35 cellular contexts compared by ENCODE assay signal in the genomic region with DNA sequence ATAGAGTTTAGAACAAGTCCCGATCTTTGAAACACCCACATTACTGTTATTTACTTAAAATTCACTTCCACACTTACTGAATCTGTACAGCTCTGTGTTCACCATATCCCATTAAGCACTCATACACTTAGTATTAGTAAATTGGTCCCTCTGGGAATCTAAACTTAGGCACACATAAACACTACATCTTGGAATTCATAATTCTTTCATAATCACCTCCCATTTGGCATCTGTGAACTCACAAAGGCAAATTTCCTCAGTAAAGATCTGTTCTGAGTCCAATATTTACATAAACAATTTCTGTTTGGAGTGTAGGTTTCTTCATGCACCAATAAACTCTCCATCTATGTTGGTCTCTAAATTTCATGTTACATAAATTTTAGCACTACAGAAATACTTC. TPM values are rescaled to one million over a fixed set of nuclear protein-coding genes. Genes with fewer than 3 reads are reported as not detected.
"Had no signal": no experiment of that assay in that cellular context is flagged by ENCODE, and none has a peak within 500 bp of the region (broad histone marks: within the 10 kb centered on the region; RNA-seq: fewer than 3 reads in every experiment).

No MANE protein-coding gene starts in this region.

- H3K9me3 Mint-ChIP-seq: activated CD4-positive, alpha-beta memory T cell treated with anti-CD3 and anti-CD28 coated beads for 36 hours; activated CD4-positive, alpha-beta T cell treated with anti-CD3 and anti-CD28 coated beads, Interleukin-2, amount 10 ng/mL, durations not matched to agents 24 days and 14 days; activated naive CD4-positive, alpha-beta T cell treated with anti-CD3 and anti-CD28 coated beads for 36 hours; activated naive CD4-positive, alpha-beta T cell treated with anti-CD3 and anti-CD28 coated beads, Interleukin-2, amount 50 U/mL, for 24 hours; activated naive CD8-positive, alpha-beta T cell treated with anti-CD3 and anti-CD28 coated beads, Interleukin-2, amount 50 U/mL, for 24 hours; activated T-helper 1 cell treated with anti-CD3 and anti-CD28 coated beads, Interleukin-12 subunit alpha, Interleukin-12 subunit beta, Interleukin-2, Interleukin-4 antibody, amounts not matched to agents 30 ng/mL and 10 ng/mL and 1 ng/mL, durations not matched to agents 14 hours and 24 hours and 36 hours; activated T-helper 2 cell treated with anti-CD3 and anti-CD28 coated beads, Interferon-gamma antibody, Interleukin-2, Interleukin-4, amounts not matched to agents 10 μg/mL and 5 μg/mL and 100 μg/mL, durations not matched to agents 14 hours and 24 hours and 36 hours; brain; dendritic cell treated with granulocyte-macrophage colony-stimulating factor and Interleukin-4, amounts not matched to agents 40 ng/mL and 50 ng/mL, for 4 days; endodermal cell; T-helper 2 cell treated with Interferon-gamma antibody and Interleukin-4, amounts not matched to agents 5 μg/mL and 100 μg/mL, for 36 hours had no signal

- H3K4me1 Mint-ChIP-seq: activated B cell treated with CpG ODN at 0.5 μM for 24 hours; activated CD4-positive, alpha-beta T cell treated with anti-CD3 and anti-CD28 coated beads for 36 hours; activated CD4-positive, alpha-beta T cell treated with anti-CD3 and anti-CD28 coated beads, Interleukin-2, amount 10 ng/mL, durations not matched to agents 24 days and 14 days; activated CD8-positive, alpha-beta memory T cell treated with anti-CD3 and anti-CD28 coated beads, Interleukin-2, amount 10 ng/mL, durations not matched to agents 7 days and 5 days; activated naive CD4-positive, alpha-beta T cell treated with anti-CD3 and anti-CD28 coated beads, Interleukin-2, amount 50 U/mL, for 24 hours; activated naive CD8-positive, alpha-beta T cell treated with anti-CD3 and anti-CD28 coated beads for 36 hours; activated naive CD8-positive, alpha-beta T cell treated with anti-CD3 and anti-CD28 coated beads, Interleukin-2, amount 50 U/mL, for 24 hours; endodermal cell; T-helper 17 cell had no signal

- H3K36me3 Mint-ChIP-seq: activated CD4-positive, alpha-beta memory T cell treated with anti-CD3 and anti-CD28 coated beads for 36 hours; activated CD8-positive, alpha-beta memory T cell treated with anti-CD3 and anti-CD28 coated beads, Interleukin-2, amount 10 ng/mL, durations not matched to agents 7 days and 5 days; activated naive CD4-positive, alpha-beta T cell treated with anti-CD3 and anti-CD28 coated beads, Interleukin-2, amount 50 U/mL, for 24 hours; activated naive CD8-positive, alpha-beta T cell treated with anti-CD3 and anti-CD28 coated beads for 36 hours; brain had no signal

- DNase-seq: activated B cell treated with CpG ODN at 0.5 μM for 24 hours; activated CD4-positive, alpha-beta memory T cell treated with anti-CD3 and anti-CD28 coated beads for 36 hours; activated CD4-positive, alpha-beta T cell treated with anti-CD3 and anti-CD28 coated beads for 36 hours; activated CD4-positive, alpha-beta T cell treated with anti-CD3 and anti-CD28 coated beads, Interleukin-2, amount 10 ng/mL, durations not matched to agents 24 days and 14 days; activated CD4-positive, CD25-positive, alpha-beta regulatory T cell treated with anti-CD3 and anti-CD28 coated beads, Interleukin-2, amount 50 U/mL, for 72 hours; activated CD8-positive, alpha-beta memory T cell treated with anti-CD3 and anti-CD28 coated beads, Interleukin-2, amount 10 ng/mL, durations not matched to agents 7 days and 5 days; activated CD8-positive, alpha-beta memory T cell treated with anti-CD3 and anti-CD28 coated beads, Interleukin-2, amount 50 U/mL, for 4 hours; activated CD8-positive, alpha-beta T cell treated with anti-CD3 and anti-CD28 coated beads, Interleukin-2, amount 10 ng/mL, durations not matched to agents 7 days and 5 days; activated effector memory CD4-positive, alpha-beta T cell treated with anti-CD3 and anti-CD28 coated beads, Interleukin-2, amount 50 U/mL, for 16 hours; activated naive CD4-positive, alpha-beta T cell treated with anti-CD3 and anti-CD28 coated beads for 36 hours; activated naive CD8-positive, alpha-beta T cell treated with anti-CD3 and anti-CD28 coated beads for 36 hours; activated naive CD8-positive, alpha-beta T cell treated with anti-CD3 and anti-CD28 coated beads, Interleukin-2, amount 50 U/mL, for 24 hours; activated T-cell treated with anti-CD3 and anti-CD28 coated beads, Interleukin-2, amount 50 U/mL, for 1 hour; activated T-cell treated with anti-CD3 and anti-CD28 coated beads, Interleukin-2, amount 50 U/mL, for 48 hours; adrenal gland; central memory CD4-positive, alpha-beta T cell; cerebellar nuclear complex; dorsolateral prefrontal cortex; effector memory CD4-positive, alpha-beta T cell; endodermal cell; foreskin keratinocyte; gastrocnemius medialis; glutamatergic neuron; heart left ventricle; T-helper 1 cell; T-helper 17 cell; T1000; WERI-Rb-1 had no signal

- H3K27me3 Mint-ChIP-seq: activated B cell treated with CpG ODN at 0.5 μM for 24 hours; activated CD4-positive, alpha-beta T cell treated with anti-CD3 and anti-CD28 coated beads, Interleukin-2, amount 10 ng/mL, durations not matched to agents 24 days and 14 days; activated CD8-positive, alpha-beta memory T cell treated with anti-CD3 and anti-CD28 coated beads, Interleukin-2, amount 10 ng/mL, durations not matched to agents 7 days and 5 days; activated naive CD8-positive, alpha-beta T cell treated with anti-CD3 and anti-CD28 coated beads for 36 hours; activated naive CD8-positive, alpha-beta T cell treated with anti-CD3 and anti-CD28 coated beads, Interleukin-2, amount 50 U/mL, for 24 hours; dendritic cell treated with granulocyte-macrophage colony-stimulating factor and Interleukin-4, amounts not matched to agents 40 ng/mL and 50 ng/mL, for 4 days; T-helper 17 cell had no signal

- H3K27ac Mint-ChIP-seq: activated B cell treated with CpG ODN at 0.5 μM for 24 hours; activated CD4-positive, alpha-beta memory T cell treated with anti-CD3 and anti-CD28 coated beads for 36 hours; activated CD4-positive, alpha-beta T cell treated with anti-CD3 and anti-CD28 coated beads for 36 hours; activated CD4-positive, alpha-beta T cell treated with anti-CD3 and anti-CD28 coated beads, Interleukin-2, amount 10 ng/mL, durations not matched to agents 24 days and 14 days; activated CD8-positive, alpha-beta memory T cell treated with anti-CD3 and anti-CD28 coated beads, Interleukin-2, amount 10 ng/mL, durations not matched to agents 7 days and 5 days; activated CD8-positive, alpha-beta T cell treated with anti-CD3 and anti-CD28 coated beads, Interleukin-2, amount 10 ng/mL, durations not matched to agents 7 days and 5 days; activated naive CD4-positive, alpha-beta T cell treated with anti-CD3 and anti-CD28 coated beads for 36 hours; activated naive CD4-positive, alpha-beta T cell treated with anti-CD3 and anti-CD28 coated beads, Interleukin-2, amount 50 U/mL, for 24 hours; activated naive CD8-positive, alpha-beta T cell treated with anti-CD3 and anti-CD28 coated beads for 36 hours; activated naive CD8-positive, alpha-beta T cell treated with anti-CD3 and anti-CD28 coated beads, Interleukin-2, amount 50 U/mL, for 24 hours; activated T-helper 1 cell treated with anti-CD3 and anti-CD28 coated beads, Interleukin-12 subunit alpha, Interleukin-12 subunit beta, Interleukin-2, Interleukin-4 antibody, amounts not matched to agents 30 ng/mL and 10 ng/mL and 1 ng/mL, durations not matched to agents 14 hours and 24 hours and 36 hours; activated T-helper 2 cell treated with anti-CD3 and anti-CD28 coated beads, Interferon-gamma antibody, Interleukin-2, Interleukin-4, amounts not matched to agents 10 μg/mL and 5 μg/mL and 100 μg/mL, durations not matched to agents 14 hours and 24 hours and 36 hours; brain; dendritic cell treated with granulocyte-macrophage colony-stimulating factor and Interleukin-4, amounts not matched to agents 40 ng/mL and 50 ng/mL, for 4 days; endodermal cell; T-helper 17 cell; T-helper 2 cell treated with Interferon-gamma antibody and Interleukin-4, amounts not matched to agents 5 μg/mL and 100 μg/mL, for 36 hours had no signal

- H3K4me3 Mint-ChIP-seq: activated B cell treated with CpG ODN at 0.5 μM for 24 hours; activated CD4-positive, alpha-beta memory T cell treated with anti-CD3 and anti-CD28 coated beads for 36 hours; activated CD4-positive, alpha-beta T cell treated with anti-CD3 and anti-CD28 coated beads for 36 hours; activated CD4-positive, alpha-beta T cell treated with anti-CD3 and anti-CD28 coated beads, Interleukin-2, amount 10 ng/mL, durations not matched to agents 24 days and 14 days; activated CD8-positive, alpha-beta memory T cell treated with anti-CD3 and anti-CD28 coated beads, Interleukin-2, amount 10 ng/mL, durations not matched to agents 7 days and 5 days; activated CD8-positive, alpha-beta T cell treated with anti-CD3 and anti-CD28 coated beads, Interleukin-2, amount 10 ng/mL, durations not matched to agents 7 days and 5 days; activated naive CD4-positive, alpha-beta T cell treated with anti-CD3 and anti-CD28 coated beads for 36 hours; activated naive CD4-positive, alpha-beta T cell treated with anti-CD3 and anti-CD28 coated beads, Interleukin-2, amount 50 U/mL, for 24 hours; activated naive CD8-positive, alpha-beta T cell treated with anti-CD3 and anti-CD28 coated beads for 36 hours; activated naive CD8-positive, alpha-beta T cell treated with anti-CD3 and anti-CD28 coated beads, Interleukin-2, amount 50 U/mL, for 24 hours; activated T-helper 1 cell treated with anti-CD3 and anti-CD28 coated beads, Interleukin-12 subunit alpha, Interleukin-12 subunit beta, Interleukin-2, Interleukin-4 antibody, amounts not matched to agents 30 ng/mL and 10 ng/mL and 1 ng/mL, durations not matched to agents 14 hours and 24 hours and 36 hours; brain; dendritic cell treated with granulocyte-macrophage colony-stimulating factor and Interleukin-4, amounts not matched to agents 40 ng/mL and 50 ng/mL, for 4 days; endodermal cell; T-helper 17 cell; T-helper 2 cell treated with Interferon-gamma antibody and Interleukin-4, amounts not matched to agents 5 μg/mL and 100 μg/mL, for 36 hours had no signal

RNA-seq across cellular contexts. Expression of gene PPARGC1A, which starts 52.6 kb away (rescaled TPM):
- total RNA-seq: activated B cell treated with CpG ODN at 0.5 μM for 24 hours; activated CD4-positive, alpha-beta memory T cell treated with anti-CD3 and anti-CD28 coated beads for 36 hours; activated CD4-positive, alpha-beta T cell treated with anti-CD3 and anti-CD28 coated beads for 36 hours; activated CD4-positive, alpha-beta T cell treated with anti-CD3 and anti-CD28 coated beads, Interleukin-2, amount 10 ng/mL, durations not matched to agents 24 days and 14 days; activated CD8-positive, alpha-beta memory T cell treated with anti-CD3 and anti-CD28 coated beads for 36 hours; activated CD8-positive, alpha-beta memory T cell treated with anti-CD3 and anti-CD28 coated beads, Interleukin-2, amount 10 ng/mL, durations not matched to agents 7 days and 5 days; activated CD8-positive, alpha-beta T cell treated with anti-CD3 and anti-CD28 coated beads, Interleukin-2, amount 10 ng/mL, durations not matched to agents 7 days and 5 days; activated naive CD4-positive, alpha-beta T cell treated with anti-CD3 and anti-CD28 coated beads for 36 hours; activated naive CD8-positive, alpha-beta T cell treated with anti-CD3 and anti-CD28 coated beads for 36 hours; activated T-helper 1 cell treated with anti-CD3 and anti-CD28 coated beads, Interleukin-12 subunit alpha, Interleukin-12 subunit beta, Interleukin-2, Interleukin-4 antibody, amounts not matched to agents 30 ng/mL and 10 ng/mL and 1 ng/mL, durations not matched to agents 14 hours and 24 hours and 36 hours; activated T-helper 2 cell treated with anti-CD3 and anti-CD28 coated beads, Interferon-gamma antibody, Interleukin-2, Interleukin-4, amounts not matched to agents 10 μg/mL and 5 μg/mL and 100 μg/mL, durations not matched to agents 14 hours and 24 hours and 36 hours; foreskin keratinocyte; T-helper 17 cell had no signal
